21 cellular contexts compared by ENCODE assay signal in genomic region chr5:34843482-34843881, GRCh38. TPM values are rescaled to one million over a fixed set of nuclear protein-coding genes. Genes with fewer than 3 reads are reported as not detected.
DNase-seq lines count a peak whose midpoint lies in the region; ATAC-seq, FAIRE-seq and TF ChIP-seq lines count a peak whose summit lies in the region.
"Had no signal": no experiment of that assay in that cellular context is flagged by ENCODE, and none has a peak within 500 bp of the region (broad histone marks: within the 10 kb centered on the region; RNA-seq: fewer than 3 reads in every experiment).

No MANE protein-coding gene starts in this region.

- H3K4me1 ChIP-seq in adipocyte (ENCODE audit: control insufficient read depth, insufficient read depth, low read length) (peaks cover 17% of the 10 kb centered on the region), pancreas (peaks cover 0 to under 1% (median 0%) of the 10 kb centered on the region in 3 donors)

- no peak overlapping the region for H3K4me3 ChIP-seq in adipocyte (ENCODE audit: low read length)
- H3K4me3 ChIP-seq in fibroblast of mammary gland (ENCODE audit: control insufficient read depth, low read depth, low read length), result no peak overlapping the region
- H3K4me3 ChIP-seq in pancreas, result no peak overlapping the region
- H3K4me3 ChIP-seq: SJSA1 had no signal

- H3K9me3 ChIP-seq in adipocyte (ENCODE audit: control insufficient read depth, low read length) (no peaks in the 10 kb centered on the region), pancreas (no peaks in the 10 kb centered on the region)
- H3K9me3 ChIP-seq: Caco-2 had no signal

- DNase-seq in EH (ENCODE audit: low read depth), result peak; percentile 42
- peak; percentile 67 for DNase-seq in adipocyte (ENCODE audit: low read depth)
- peak; percentile 28 for DNase-seq in fibroblast of mammary gland (ENCODE audit: low read depth)
- no peak for DNase-seq in neural crest cell (ENCODE audit: low read depth, low spot score)
- no peak for DNase-seq in RKO (ENCODE audit: low spot score)
- DNase-seq in pancreas, result no peak
- DNase-seq in stimulated activated CD8-positive, alpha-beta memory T cell treated with anti-CD3 and anti-CD28 coated beads, Interleukin-4, amount 100 ng/mL, for 48 hours, result no peak
- DNase-seq: Caco-2; CD4-positive, alpha-beta T cell; GDM1; GOT3; NCI-H1048; NCI-H1436 treated with DMSO at 0.1 percent for 48 hours; NCI-H2029 treated with DMSO at 0.1 percent for 48 hours; NCI-H2171 treated with DMSO at 0.1 percent for 48 hours; NCI-H446 treated with DMSO at 0.1 percent for 48 hours had no signal

- H3K9ac ChIP-seq in adipocyte (ENCODE audit: low read length), result no peak overlapping the region

- TF ChIP-seq CTCF in fibroblast of mammary gland (conservative IDR thresholded peaks at IDR 0.05; ENCODE audit: control insufficient read depth, insufficient read depth, low read depth, low read length), result no peak
- TF ChIP-seq CTCF in neural crest cell (conservative IDR thresholded peaks at IDR 0.05), result no peak
- no peak for TF ChIP-seq CTCF in pancreas (IDR thresholded peaks at IDR 0.05)

- peak overlapping the region; percentile 3 for H3K4me3 Mint-ChIP-seq in neural crest cell
- H3K4me3 Mint-ChIP-seq: CD4-positive, alpha-beta T cell had no signal

- no peaks in the 10 kb centered on the region for H3K27me3 Mint-ChIP-seq in neural crest cell (ENCODE audit: low read depth)

- WGBS in pancreas, 2 donors, result 68% methylated on average over 2 of the region's 2 CpGs

- intact Hi-C loops in pancreas (cut with DNase I), result no loop called here

- no peak for ATAC-seq in pancreas
- no peak for ATAC-seq in HG03469 (IDR thresholded peaks at IDR 0.05; ENCODE audit: unreplicated experiment)
- ATAC-seq: Panc1 had no signal

- FAIRE-seq in pancreas (lab: Jason Lieb, UNC), result no peak
- FAIRE-seq: A204.1 had no signal

- peaks cover 10% of the 10 kb centered on the region for H3K4me1 Mint-ChIP-seq in neural crest cell

- H3K36me3 ChIP-seq in adipocyte (ENCODE audit: control insufficient read depth, insufficient read depth, low read length, severe bottlenecking) (no peaks in the 10 kb centered on the region), pancreas (no peaks in the 10 kb centered on the region)
- H3K36me3 ChIP-seq: SJSA1 had no signal

- no peak overlapping the region for H3K27ac Mint-ChIP-seq in neural crest cell (ENCODE audit: unreplicated experiment)
- H3K27ac Mint-ChIP-seq: CD4-positive, alpha-beta T cell had no signal

- H3K27ac ChIP-seq in pancreas, result no peak overlapping the region
- H3K27ac ChIP-seq: SJSA1 had no signal

- no peaks in the 10 kb centered on the region for H3K27me3 ChIP-seq in adipocyte (replicated peaks; ENCODE audit: control insufficient read depth, insufficient read depth, low read length)
- H3K27me3 ChIP-seq in pancreas, result no peaks in the 10 kb centered on the region
- H3K27me3 ChIP-seq: SJSA1 had no signal

- peaks cover 6% of the 10 kb centered on the region for H3K36me3 Mint-ChIP-seq in neural crest cell (ENCODE audit: low read depth)

- H3K9me3 Mint-ChIP-seq in neural crest cell, result no peaks in the 10 kb centered on the region
- H3K9me3 Mint-ChIP-seq: CD4-positive, alpha-beta T cell had no signal

RNA-seq across cellular contexts. Expression of gene TTC23L, which starts 4.5 kb away (rescaled TPM):
- total RNA-seq in neural crest cell (1.6 and 2.3 TPM in 2 replicates), pancreas (under 1 TPM; 0.06 to 0.58 (median 0.19) TPM)
- under 1 TPM; 0.04 to 0.66 TPM for polyA plus RNA-seq in pancreas
- total RNA-seq: SJSA1 had no signal
- polyA plus RNA-seq: BJ had no signal

Comparison
In these comparisons a context has a peak if more than half of its experiments do, and no peak if none do; other contexts are left out.
1. DNase-seq: peak in EH (single experiment), adipocyte (single experiment) and fibroblast of mammary gland (single experiment); none in neural crest cell (single experiment), RKO (single experiment), pancreas (0 of 6) and stimulated activated CD8-positive, alpha-beta memory T cell treated with anti-CD3 and anti-CD28 coated beads, Interleukin-4, amount 100 ng/mL, for 48 hours (single experiment).